Comparison of ENCODE assay signal across 1 cellular context in the genomic region with DNA sequence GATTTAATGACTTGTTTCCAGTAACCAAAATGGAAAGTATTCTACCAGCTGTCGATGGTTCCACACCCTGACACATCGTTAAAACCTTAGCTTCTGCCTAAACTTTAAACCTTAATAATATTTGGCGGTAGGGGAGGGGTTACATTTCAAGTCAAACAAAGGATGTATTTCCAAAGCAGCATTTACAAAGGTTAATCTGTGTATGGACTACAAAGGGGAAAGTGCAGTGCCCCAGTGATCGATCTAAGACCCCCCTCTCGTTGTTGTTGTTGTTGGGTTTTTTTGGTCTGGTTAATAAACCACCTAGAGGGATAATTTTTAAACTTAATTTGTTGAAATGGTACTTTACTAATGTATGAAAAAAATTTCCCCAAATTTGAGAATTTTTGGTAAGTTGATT.
TF ChIP-seq lines count a peak whose summit lies in the region.

No MANE protein-coding gene starts in this region.

TF ChIP-seq in endothelial cell of umbilical vein, 7 proteins besides CTCF, POLR2A, EP300 and RAD21:
- TF ChIP-seq MYC (IDR thresholded peaks at IDR 0.05; ENCODE audit: low read depth, low read length) (no peak), GATA2 (IDR thresholded peaks at IDR 0.05; ENCODE audit: insufficient read depth, insufficient read length, low read depth, low read length) (no peak), FOS (IDR thresholded peaks at IDR 0.05; ENCODE audit: borderline replicate concordance, insufficient read depth, low read length) (no peak), POLR2AphosphoS5 (IDR thresholded peaks at IDR 0.05; ENCODE audit: insufficient read depth, low read depth, low read length) (no peak), EZH2 (IDR thresholded peaks at IDR 0.05; ENCODE audit: borderline replicate concordance, low read depth, low read length, severe bottlenecking) (no peak), JUN (IDR thresholded peaks at IDR 0.05; ENCODE audit: borderline replicate concordance, insufficient read depth, insufficient read length, low read depth) (no peak)
- TF ChIP-seq, protein P1, sequence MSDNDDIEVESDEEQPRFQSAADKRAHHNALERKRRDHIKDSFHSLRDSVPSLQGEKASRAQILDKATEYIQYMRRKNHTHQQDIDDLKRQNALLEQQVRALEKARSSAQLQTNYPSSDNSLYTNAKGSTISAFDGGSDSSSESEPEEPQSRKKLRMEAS (IDR thresholded peaks at IDR 0.05; ENCODE audit: insufficient read depth, insufficient read length): no peak
